ENCODE assay signal across 12 cellular contexts in genomic region chr18:63553117-63553516, GRCh38. TPM values are rescaled to one million over a fixed set of nuclear protein-coding genes. Genes with fewer than 3 reads are reported as not detected.
DNase-seq lines count a peak whose midpoint lies in the region; ATAC-seq and TF ChIP-seq lines count a peak whose summit lies in the region.
"Had no signal": no experiment of that assay in that cellular context is flagged by ENCODE, and none has a peak within 500 bp of the region (broad histone marks: within the 10 kb centered on the region; RNA-seq: fewer than 3 reads in every experiment).

No MANE protein-coding gene starts in this region.

- CTCF ChIA-PET in A673 (lab: Charles Lee) (no interaction called here), MCF 10A (lab: Yijun Ruan, JAX) (interaction anchor here (0.7 to 2.9 kb wide), 10 partner anchors 10 to 188 kb away, joined by 3 to 18 read pairs (median 5); no protein-coding TSS in a partner anchor)

- no peaks in the 10 kb centered on the region for H3K9me3 Mint-ChIP-seq in MCF 10A (ENCODE audit: unreplicated experiment)
- H3K9me3 Mint-ChIP-seq: activated B cell treated with CpG ODN at 0.5 μM for 24 hours, memory B cell had no signal

- TF ChIP-seq CTCF in A673 (conservative IDR thresholded peaks at IDR 0.05; ENCODE audit: low read depth, low read length) (no peak), MCF 10A (IDR thresholded peaks at IDR 0.05; ENCODE audit: unreplicated experiment) (no peak), lower lobe of right lung (IDR thresholded peaks at IDR 0.05) (no peak)

- DNase-seq in A673 (ENCODE audit: low spot score) (peak; percentile 37), HT1080 (ENCODE audit: low read depth) (peak; percentile 83), MCF 10A (ENCODE audit: unreplicated experiment) (peak; percentile 47), lower lobe of right lung (no peak), erythroblast (lab: John Stamatoyannopoulos, UW) (no peak), NCI-H128 (lab: John Stamatoyannopoulos, UW; ENCODE audit: unreplicated experiment) (no peak)
- DNase-seq: activated B cell treated with CpG ODN at 0.5 μM for 24 hours, NCI-H2171 had no signal

- intact Hi-C loops in A673 (cut with micrococcal nuclease; ENCODE audit: unreplicated experiment) (no loop called here), MCF 10A (cut with micrococcal nuclease) (no loop called here), lower lobe of right lung (cut with DNase I) (no loop called here)

- no peaks in the 10 kb centered on the region for H3K36me3 ChIP-seq in A673 (ENCODE audit: insufficient read depth, low read length, poor library complexity, severe bottlenecking)
- H3K36me3 ChIP-seq in lower lobe of right lung = no peaks in the 10 kb centered on the region

- BruUV-seq in A673 (replicated peaks; lab: Mats Ljungman, UMichigan) (no TSS peak), MCF 10A (replicated peaks; lab: Mats Ljungman, UMichigan) (no TSS peak)

- H3K27me3 ChIP-seq in A673 (replicated peaks; ENCODE audit: insufficient read depth, low read depth, low read length, poor library complexity) (no peaks in the 10 kb centered on the region), lower lobe of right lung (ENCODE audit: low read depth) (no peaks in the 10 kb centered on the region)

- H3K4me1 Mint-ChIP-seq in MCF 10A (ENCODE audit: insufficient read depth, unreplicated experiment) = peaks cover 18% of the 10 kb centered on the region
- H3K4me1 Mint-ChIP-seq: activated B cell treated with CpG ODN at 0.5 μM for 24 hours, memory B cell had no signal

- H3K4me3 Mint-ChIP-seq in MCF 10A (ENCODE audit: unreplicated experiment) = no peak overlapping the region
- H3K4me3 Mint-ChIP-seq: activated B cell treated with CpG ODN at 0.5 μM for 24 hours, memory B cell had no signal

- H3K4me1 ChIP-seq in A673 (ENCODE audit: insufficient read depth, low read length, poor library complexity, severe bottlenecking) (no peaks in the 10 kb centered on the region), lower lobe of right lung (peaks cover 13% of the 10 kb centered on the region)

- peak; percentile 93 to 95 for ATAC-seq in lower lobe of right lung
- no peak for ATAC-seq in HG03469 (IDR thresholded peaks at IDR 0.05; ENCODE audit: unreplicated experiment)
- no peak for ATAC-seq in HG03460 (IDR thresholded peaks at IDR 0.05; ENCODE audit: unreplicated experiment)

- no peak overlapping the region for H3K4me3 ChIP-seq in A673 (ENCODE audit: low read depth, low read length, poor library complexity, severe bottlenecking)
- H3K4me3 ChIP-seq in lower lobe of right lung = no peak overlapping the region

- no peak overlapping the region for H3K27ac ChIP-seq in A673 (ENCODE audit: low read depth, low read length, poor library complexity, severe bottlenecking)
- H3K27ac ChIP-seq in lower lobe of right lung = no peak overlapping the region
- H3K27ac ChIP-seq: C4-2B had no signal

- H3K9me3 ChIP-seq in A673 (ENCODE audit: low read depth, low read length, poor library complexity, severe bottlenecking) = no peaks in the 10 kb centered on the region
- H3K9me3 ChIP-seq in lower lobe of right lung = no peaks in the 10 kb centered on the region

- H3K27ac Mint-ChIP-seq in MCF 10A (ENCODE audit: low read depth, unreplicated experiment) = peak overlapping the region; percentile 80
- H3K27ac Mint-ChIP-seq: activated B cell treated with CpG ODN at 0.5 μM for 24 hours, memory B cell had no signal

- TF ChIP-seq POLR2A in erythroblast (IDR thresholded peaks at IDR 0.05; ENCODE audit: low read length) = no peak

- no peaks in the 10 kb centered on the region for H3K36me3 Mint-ChIP-seq in MCF 10A (ENCODE audit: insufficient read depth, unreplicated experiment)
- H3K36me3 Mint-ChIP-seq: memory B cell had no signal

- H3K27me3 Mint-ChIP-seq in MCF 10A (ENCODE audit: insufficient read depth, unreplicated experiment) = no peaks in the 10 kb centered on the region

- POLR2A ChIA-PET in A673 (lab: Charles Lee; ENCODE audit: low non-redundant PET) = no interaction called here
- POLR2A ChIA-PET in MCF 10A (lab: Yijun Ruan, JAX) = interaction anchor here (0.5 to 2.4 kb wide), 14 partner anchors 9 to 409 kb away, joined by 3 to 21 read pairs (median 4); partner anchors contain the start of genes SERPINB12, SERPINB13 and VPS4B

RNA-seq across cellular contexts. Expression of gene SERPINB12, which starts 10.9 kb away (rescaled TPM):
- total RNA-seq in A673 (2021) = not detected in 2 replicates
- not detected in 2 replicates for total RNA-seq in HT1080 (2014; rRNA removed; shearing (Covaris generic))
- polyA plus RNA-seq in HT1080 (2015; cell fraction: cytosol; rRNA removed) = not detected in 2 replicates
- polyA plus RNA-seq in HT1080 (2015; cell fraction: nucleus; rRNA removed) = not detected in 2 replicates
- not detected in 2 replicates for total RNA-seq in MCF 10A (2022)
- total RNA-seq in lower lobe of right lung = not detected
- total RNA-seq: activated B cell treated with CpG ODN at 0.5 μM for 24 hours had no signal

RNA-seq across cellular contexts. Expression of gene SERPINB13, which starts 34.0 kb away (rescaled TPM):
- total RNA-seq in A673 (2021) (0.49 and 0.50 TPM in 2 replicates), MCF 10A (2022) (0.49 TPM in 1 of 2 replicates, not detected in the other), lower lobe of right lung (not detected)
- total RNA-seq in HT1080 (2014; rRNA removed; shearing (Covaris generic)) = not detected in 2 replicates
- polyA plus RNA-seq in HT1080 (2015; cell fraction: cytosol; rRNA removed) = not detected in 2 replicates
- not detected in 2 replicates for polyA plus RNA-seq in HT1080 (2015; cell fraction: nucleus; rRNA removed)
- total RNA-seq: activated B cell treated with CpG ODN at 0.5 μM for 24 hours had no signal

Comparison
In these comparisons a context has a peak if more than half of its experiments do, and no peak if none do; other contexts are left out.
1. DNase-seq: peak in A673 (single experiment), HT1080 (single experiment) and MCF 10A (single experiment); none in lower lobe of right lung (single experiment), erythroblast (0 of 2) and NCI-H128 (single experiment).
2. ATAC-seq: peak in lower lobe of right lung (2 of 2); none in HG03469 (single experiment) and HG03460 (single experiment).